7 cellular contexts compared by ENCODE assay signal in the genomic region with DNA sequence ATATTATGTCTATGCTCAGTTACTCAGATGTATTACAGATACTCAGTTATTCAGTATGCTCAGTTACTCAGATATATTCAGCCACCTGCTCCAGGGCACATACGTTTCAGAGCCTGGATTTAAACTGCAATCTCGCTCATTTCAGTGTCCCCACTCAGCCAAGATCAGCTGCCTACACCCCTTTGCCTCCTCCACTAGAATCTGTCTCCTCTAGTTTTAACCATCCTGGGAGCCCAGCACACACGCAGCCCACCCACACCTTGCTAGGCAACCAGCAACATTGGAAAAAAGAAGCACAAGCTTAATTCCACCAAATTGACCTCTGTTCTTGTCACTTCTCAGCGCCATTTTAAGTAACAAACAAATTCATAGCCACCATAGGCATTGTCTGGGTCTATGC.
"Had no signal": no experiment of that assay in that cellular context is flagged by ENCODE, and none has a peak within 500 bp of the region (broad histone marks: within the 10 kb centered on the region; RNA-seq: fewer than 3 reads in every experiment).

No MANE protein-coding gene starts in this region.

- DNase-seq: GM23248, GOT3, H7, HFFc6, KBM-7 had no signal

- H3K4me1 ChIP-seq: HAP-1 had no signal

- FAIRE-seq: HepG2 had no signal

- H3K27ac ChIP-seq: GM23248 had no signal

- H3K9ac ChIP-seq: GM23248 had no signal

- H3K36me3 ChIP-seq: HAP-1 had no signal

- H3K9me3 ChIP-seq: HAP-1 had no signal

- H3K4me3 ChIP-seq: GM23248, HAP-1 had no signal

- H2AFZ ChIP-seq: GM23248 had no signal
